ENCODE assay signal across 1 cellular context in the genomic region with DNA sequence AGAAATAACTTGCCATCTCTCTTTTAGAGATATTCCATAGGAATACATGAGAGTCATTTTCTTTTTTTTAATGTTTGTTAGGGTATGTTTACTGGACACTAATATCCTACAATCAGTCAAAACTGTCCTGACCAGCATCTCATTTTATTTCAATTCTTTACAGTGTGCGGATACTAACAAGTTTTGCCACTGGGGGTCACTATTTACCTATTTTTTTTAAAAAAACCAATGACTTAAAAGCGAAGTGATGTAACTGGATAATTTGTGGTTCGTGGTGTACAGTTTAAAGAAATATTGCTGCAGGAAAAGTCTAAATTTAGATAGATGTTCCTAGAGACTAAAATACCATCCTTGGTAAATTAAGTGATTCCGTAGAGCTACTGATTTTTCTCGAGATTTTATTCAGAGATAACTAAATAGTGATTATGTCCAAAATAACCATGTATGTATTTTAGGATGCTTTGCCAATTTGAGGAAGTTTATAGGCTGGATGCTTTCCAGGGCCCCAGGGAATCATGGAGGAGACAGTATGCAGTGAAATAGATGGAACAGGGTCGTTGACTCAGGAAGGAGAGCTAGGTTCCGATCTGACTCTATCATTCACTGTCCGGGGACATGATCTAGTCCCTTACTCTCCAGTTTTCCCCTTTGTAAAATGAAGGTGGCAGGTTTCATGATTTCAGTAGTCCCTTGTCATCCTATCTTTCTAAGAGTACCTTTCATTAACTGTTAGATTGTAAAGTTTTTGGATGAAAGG.
TF ChIP-seq lines count a peak whose summit lies in the region.

No MANE protein-coding gene starts in this region.

TF ChIP-seq in H1, 55 proteins besides CTCF, POLR2A, EP300 and RAD21:
- TF ChIP-seq RFX5 (IDR thresholded peaks at IDR 0.05; ENCODE audit: borderline replicate concordance, low read depth, low read length): no peak
- TF ChIP-seq BCL11A (IDR thresholded peaks at IDR 0.05; ENCODE audit: low read depth in 2 of 2, low read length in 2 of 2): no peak
- TF ChIP-seq, protein P1, sequence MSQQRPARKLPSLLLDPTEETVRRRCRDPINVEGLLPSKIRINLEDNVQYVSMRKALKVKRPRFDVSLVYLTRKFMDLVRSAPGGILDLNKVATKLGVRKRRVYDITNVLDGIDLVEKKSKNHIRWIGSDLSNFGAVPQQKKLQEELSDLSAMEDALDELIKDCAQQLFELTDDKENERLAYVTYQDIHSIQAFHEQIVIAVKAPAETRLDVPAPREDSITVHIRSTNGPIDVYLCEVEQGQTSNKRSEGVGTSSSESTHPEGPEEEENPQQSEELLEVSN (IDR thresholded peaks at IDR 0.05): no peak
- TF ChIP-seq CHD1 (IDR thresholded peaks at IDR 0.05; ENCODE audit: low read depth, low read length): no peak
- TF ChIP-seq RXRA (IDR thresholded peaks at IDR 0.05; ENCODE audit: insufficient read depth, low read depth, low read length): no peak
- no peak for TF ChIP-seq SIN3A (conservative IDR thresholded peaks at IDR 0.05 in 1 of 2, IDR thresholded peaks at IDR 0.05 in 1 of 2; ENCODE audit: low read depth in 1 of 2, low read length in 2 of 2)
- TF ChIP-seq BACH1 (IDR thresholded peaks at IDR 0.05; ENCODE audit: low read length): no peak
- no peak for TF ChIP-seq GTF2F1 (IDR thresholded peaks at IDR 0.05; ENCODE audit: borderline replicate concordance, low read depth, low read length)
- TF ChIP-seq, protein P2, sequence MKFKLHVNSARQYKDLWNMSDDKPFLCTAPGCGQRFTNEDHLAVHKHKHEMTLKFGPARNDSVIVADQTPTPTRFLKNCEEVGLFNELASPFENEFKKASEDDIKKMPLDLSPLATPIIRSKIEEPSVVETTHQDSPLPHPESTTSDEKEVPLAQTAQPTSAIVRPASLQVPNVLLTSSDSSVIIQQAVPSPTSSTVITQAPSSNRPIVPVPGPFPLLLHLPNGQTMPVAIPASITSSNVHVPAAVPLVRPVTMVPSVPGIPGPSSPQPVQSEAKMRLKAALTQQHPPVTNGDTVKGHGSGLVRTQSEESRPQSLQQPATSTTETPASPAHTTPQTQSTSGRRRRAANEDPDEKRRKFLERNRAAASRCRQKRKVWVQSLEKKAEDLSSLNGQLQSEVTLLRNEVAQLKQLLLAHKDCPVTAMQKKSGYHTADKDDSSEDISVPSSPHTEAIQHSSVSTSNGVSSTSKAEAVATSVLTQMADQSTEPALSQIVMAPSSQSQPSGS (IDR thresholded peaks at IDR 0.05; ENCODE audit: low read length): no peak
- no peak for TF ChIP-seq SAP30 (IDR thresholded peaks at IDR 0.05; ENCODE audit: insufficient read depth, insufficient replicate concordance, low read length)
- TF ChIP-seq CHD2 (IDR thresholded peaks at IDR 0.05; ENCODE audit: low read length): no peak
- no peak for TF ChIP-seq GABPA (IDR thresholded peaks at IDR 0.05; ENCODE audit: borderline replicate concordance, insufficient read depth, low read length)
- TF ChIP-seq KDM1A (IDR thresholded peaks at IDR 0.05; ENCODE audit: borderline replicate concordance, low read length): no peak
- TF ChIP-seq SIX5 (IDR thresholded peaks at IDR 0.05; ENCODE audit: low read depth, low read length): no peak
- TF ChIP-seq TBP (IDR thresholded peaks at IDR 0.05; ENCODE audit: low read depth, low read length): no peak
- no peak for TF ChIP-seq NRF1 (IDR thresholded peaks at IDR 0.05; ENCODE audit: low read depth, low read length)
